ENCODE assay signal across 24 cellular contexts in the genomic region with DNA sequence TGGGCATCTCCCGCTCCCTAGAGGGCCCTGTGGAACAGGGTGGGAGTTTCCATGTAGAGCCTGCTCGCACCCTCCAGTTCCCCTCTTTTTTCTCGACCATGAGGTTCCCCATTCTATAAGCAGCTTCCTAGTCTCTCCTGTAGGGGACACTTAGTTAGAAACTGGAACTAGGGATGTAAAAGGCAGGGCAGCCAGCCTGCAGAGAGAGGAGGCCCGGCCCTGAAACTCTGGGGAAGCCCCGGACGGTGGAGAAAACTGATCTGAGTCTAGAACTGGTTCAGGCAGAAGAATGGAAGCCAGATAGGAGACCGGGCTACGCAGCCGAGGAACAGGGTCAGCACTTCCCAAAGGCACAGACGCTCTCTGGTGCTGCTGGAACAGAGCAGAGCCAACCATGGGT. TPM values are rescaled to one million over a fixed set of nuclear protein-coding genes. Genes with fewer than 3 reads are reported as not detected.
DNase-seq lines count a peak whose midpoint lies in the region; ATAC-seq, FAIRE-seq and TF ChIP-seq lines count a peak whose summit lies in the region.
"Had no signal": no experiment of that assay in that cellular context is flagged by ENCODE, and none has a peak within 500 bp of the region (broad histone marks: within the 10 kb centered on the region; RNA-seq: fewer than 3 reads in every experiment).

No MANE protein-coding gene starts in this region.

- FAIRE-seq in GM12878 (lab: Jason Lieb, UNC): no peak
- FAIRE-seq: bronchial epithelial cell had no signal

- TF ChIP-seq EP300 in GM12878 (IDR thresholded peaks at IDR 0.05; ENCODE audit: borderline replicate concordance in 1 of 2, control insufficient read depth in 1 of 2, low read depth in 2 of 2, low read length in 2 of 2): no peak

- H4K20me1 ChIP-seq in GM12878 (ENCODE audit: control insufficient read depth, insufficient read depth): no peaks in the 10 kb centered on the region

- no peak overlapping the region for H3K9ac ChIP-seq in GM12878 (ENCODE audit: control insufficient read depth, insufficient read depth, low read length)

- H2AFZ ChIP-seq in GM12878 (ENCODE audit: control insufficient read depth, low read depth, low read length): no peak overlapping the region

- peaks cover 11% of the 10 kb centered on the region for H3K4me1 Mint-ChIP-seq in activated naive CD8-positive, alpha-beta T cell treated with anti-CD3 and anti-CD28 coated beads, Interleukin-2, amount 50 U/mL, for 24 hours
- H3K4me1 Mint-ChIP-seq in activated naive CD8-positive, alpha-beta T cell treated with anti-CD3 and anti-CD28 coated beads for 36 hours: no peaks in the 10 kb centered on the region
- H3K4me1 Mint-ChIP-seq in stimulated activated naive B cell treated with anti-CD40 and anti-IgM and Interleukin-4, amounts not matched to agents 10 μg/mL and 1 μg/mL and 100 μg/mL, for 72 hours: peaks cover 40 to 41% of the 10 kb centered on the region in 2 donors

- SMC1A ChIA-PET in GM12878 (lab: Charles Lee; ENCODE audit: uncharacterized antibody, unreplicated experiment): interaction anchor here (0.9 to 4.5 kb wide), 4 partner anchors 24 to 44 kb away, joined by 3 to 25 read pairs (median 5); no protein-coding TSS in a partner anchor

- H3K36me3 ChIP-seq in GM12878 (ENCODE audit: control insufficient read depth in 2 of 2, insufficient read depth in 2 of 2, low read length in 1 of 2) (peaks cover 37 to 44% of the 10 kb centered on the region in 2 experiments), esophagus squamous epithelium (peaks cover 0 to 62% (median 0%) of the 10 kb centered on the region in 3 donors), ascending aorta (no peaks in the 10 kb centered on the region)

- no peak for DNase-seq in activated naive CD8-positive, alpha-beta T cell treated with anti-CD3 and anti-CD28 coated beads, Interleukin-2, amount 50 U/mL, for 24 hours
- no peak for DNase-seq in activated naive CD8-positive, alpha-beta T cell treated with anti-CD3 and anti-CD28 coated beads for 36 hours
- no peak for DNase-seq in GM12878 (ENCODE audit: low read depth, low spot score)
- no peak for DNase-seq in stimulated activated naive B cell treated with anti-CD40 and anti-IgM and Interleukin-4, amounts not matched to agents 10 μg/mL and 1 μg/mL and 100 μg/mL, for 72 hours
- DNase-seq in esophagus squamous epithelium (lab: John Stamatoyannopoulos, UW): no peak
- DNase-seq in ascending aorta (ENCODE audit: low spot score in 2 of 2): no peak
- DNase-seq in activated CD4-positive, alpha-beta T cell treated with anti-CD3 and anti-CD28 coated beads, Interleukin-2, amount 50 U/mL, for 4 hours: no peak
- DNase-seq: ACHN; activated CD8-positive, alpha-beta memory T cell treated with anti-CD3 and anti-CD28 coated beads for 24 hours; CD4-positive, alpha-beta memory T cell; DMS53; dorsolateral prefrontal cortex; left ventricle myocardium inferior; NCI-H2029; NCI-H446; stomach; T-helper 1 cell had no signal

- H3K27me3 ChIP-seq in GM12878 (replicated peaks in 1 of 2; ENCODE audit: control insufficient read depth in 2 of 2, insufficient read depth in 2 of 2, low read length in 1 of 2) (no peaks in the 10 kb centered on the region), esophagus squamous epithelium (no peaks in the 10 kb centered on the region), ascending aorta (no peaks in the 10 kb centered on the region)
- H3K27me3 ChIP-seq: dorsolateral prefrontal cortex, gastroesophageal sphincter, stomach had no signal

- intact Hi-C loops in GM12878 (cut with micrococcal nuclease; ENCODE audit: unreplicated experiment) (loop anchor here (5.0 kb wide), 3 partner anchors 52 to 118 kb away; partner anchors contain the start of gene ATG16L1), esophagus squamous epithelium (cut with DNase I) (no loop called here), ascending aorta (cut with DNase I) (no loop called here)

- POLR2A ChIA-PET in GM12878 (lab: Charles Lee): no interaction called here

- H3K4me3 ChIP-seq in GM12878 (no peak overlapping the region), esophagus squamous epithelium (no peak overlapping the region), ascending aorta (no peak overlapping the region)
- H3K4me3 ChIP-seq: dorsolateral prefrontal cortex, gastroesophageal sphincter, left ventricle myocardium inferior, stomach had no signal

- H3K4me1 ChIP-seq in GM12878 (ENCODE audit: control insufficient read depth, insufficient read depth, low read length) (peaks cover 28% of the 10 kb centered on the region), esophagus squamous epithelium (no peaks in the 10 kb centered on the region), ascending aorta (no peaks in the 10 kb centered on the region)
- H3K4me1 ChIP-seq: gastroesophageal sphincter had no signal

- H3K27ac Mint-ChIP-seq in activated naive CD8-positive, alpha-beta T cell treated with anti-CD3 and anti-CD28 coated beads, Interleukin-2, amount 50 U/mL, for 24 hours: peak overlapping the region; percentile 18
- no peak overlapping the region for H3K27ac Mint-ChIP-seq in activated naive CD8-positive, alpha-beta T cell treated with anti-CD3 and anti-CD28 coated beads for 36 hours
- peak overlapping the region; percentile 80 for H3K27ac Mint-ChIP-seq in stimulated activated naive B cell treated with anti-CD40 and anti-IgM and Interleukin-4, amounts not matched to agents 10 μg/mL and 1 μg/mL and 100 μg/mL, for 72 hours
- H3K27ac Mint-ChIP-seq: activated T-helper 1 cell treated with anti-CD3 and anti-CD28 coated beads, Interleukin-12 subunit alpha, Interleukin-12 subunit beta, Interleukin-2, Interleukin-4 antibody, amounts not matched to agents 30 ng/mL and 10 ng/mL and 1 ng/mL, durations not matched to agents 14 hours and 24 hours and 36 hours; type B pancreatic cell had no signal

- no peak for ATAC-seq in activated naive CD8-positive, alpha-beta T cell treated with anti-CD3 and anti-CD28 coated beads, Interleukin-2, amount 50 U/mL, for 24 hours
- ATAC-seq in HG02588 (IDR thresholded peaks at IDR 0.05; ENCODE audit: unreplicated experiment) (peak; percentile 47), GM12878 (peak; percentile 75)
- peak; percentile 53 to 64 for ATAC-seq in stimulated activated naive B cell treated with anti-CD40 and anti-IgM and Interleukin-4, amounts not matched to agents 10 μg/mL and 1 μg/mL and 100 μg/mL, for 72 hours (replicated peaks)
- ATAC-seq: gastroesophageal sphincter, sciatic nerve had no signal

- TF ChIP-seq POLR2A in GM12878 (IDR thresholded peaks at IDR 0.05; ENCODE audit: low read depth, low read length) (no peak), esophagus squamous epithelium (IDR thresholded peaks at IDR 0.05) (no peak)

- BruUV-seq in GM12878 (replicated peaks; lab: Mats Ljungman, UMichigan): no TSS peak

- no peaks in the 10 kb centered on the region for H3K9me3 Mint-ChIP-seq in activated naive CD8-positive, alpha-beta T cell treated with anti-CD3 and anti-CD28 coated beads, Interleukin-2, amount 50 U/mL, for 24 hours
- H3K9me3 Mint-ChIP-seq in activated naive CD8-positive, alpha-beta T cell treated with anti-CD3 and anti-CD28 coated beads for 36 hours: peaks cover 4% of the 10 kb centered on the region
- H3K9me3 Mint-ChIP-seq in stimulated activated naive B cell treated with anti-CD40 and anti-IgM and Interleukin-4, amounts not matched to agents 10 μg/mL and 1 μg/mL and 100 μg/mL, for 72 hours: peaks cover 4% of the 10 kb centered on the region in 2 donors
- H3K9me3 Mint-ChIP-seq: type B pancreatic cell had no signal

- TF ChIP-seq RAD21 in GM12878 (IDR thresholded peaks at IDR 0.05; ENCODE audit: insufficient read depth, low read depth, low read length): peak; percentile 37

- peaks cover 63% of the 10 kb centered on the region for H3K36me3 Mint-ChIP-seq in activated naive CD8-positive, alpha-beta T cell treated with anti-CD3 and anti-CD28 coated beads, Interleukin-2, amount 50 U/mL, for 24 hours (ENCODE audit: low read depth)
- peaks cover 52% of the 10 kb centered on the region for H3K36me3 Mint-ChIP-seq in activated naive CD8-positive, alpha-beta T cell treated with anti-CD3 and anti-CD28 coated beads for 36 hours
- peaks cover 65 to 78% of the 10 kb centered on the region in 2 donors for H3K36me3 Mint-ChIP-seq in stimulated activated naive B cell treated with anti-CD40 and anti-IgM and Interleukin-4, amounts not matched to agents 10 μg/mL and 1 μg/mL and 100 μg/mL, for 72 hours

- TF ChIP-seq CTCF in GM12878 (IDR thresholded peaks at IDR 0.05 in 2 of 3, conservative IDR thresholded peaks at IDR 0.05 in 1 of 3; ENCODE audit: control insufficient read depth in 2 of 3, extremely low read depth in 1 of 3, insufficient read depth in 1 of 3, low read depth in 3 of 3, low read length in 3 of 3): 0 out of 6 replicates have a peak, but pooled peaks of 1 of the 3 experiments have one; percentile 24
- TF ChIP-seq CTCF in esophagus squamous epithelium (IDR thresholded peaks at IDR 0.05): no peak
- no peak for TF ChIP-seq CTCF in ascending aorta (IDR thresholded peaks at IDR 0.05)

- peaks cover 7% of the 10 kb centered on the region; the same call in 1 of the 3 replicates for H3K9me3 ChIP-seq in GM12878 (replicated peaks; ENCODE audit: control insufficient read depth, insufficient read depth, low read length)
- peaks cover 0 to 13% (median 6%) of the 10 kb centered on the region in 3 donors for H3K9me3 ChIP-seq in esophagus squamous epithelium
- no peaks in the 10 kb centered on the region for H3K9me3 ChIP-seq in ascending aorta

- CTCF ChIA-PET in GM12878 (lab: Yijun Ruan, JAX): interaction anchor here (1.3 to 2.6 kb wide), 4 partner anchors 14 to 51 kb away, joined by 3 to 12 read pairs (median 6); partner anchors contain the start of gene ATG16L1

- in situ Hi-C loops in GM12878 (cut with MboI): no loop called here

- H3K27ac ChIP-seq in GM12878 (ENCODE audit: control insufficient read depth, insufficient read depth) (peak overlapping the region; percentile 23), esophagus squamous epithelium (no peak overlapping the region), ascending aorta (no peak overlapping the region)
- H3K27ac ChIP-seq: dorsolateral prefrontal cortex, gastroesophageal sphincter, left ventricle myocardium inferior, RWPE1, stomach had no signal

- RAD21 ChIA-PET in GM12878 (lab: Charles Lee; ENCODE audit: unreplicated experiment): interaction anchor here (1.3 kb wide), 1 partner anchor 14 kb away, joined by 3 read pairs; no protein-coding TSS in a partner anchor

- WGBS in GM12878 (ENCODE audit: insufficient coverage, insufficient replicate concordance, low lambda C conversion rate, missing lambda C conversion rate): 49% methylated on average over 10 of the region's 10 CpGs
- 83 to 87% methylated on average over 9 of the region's 10 CpGs for WGBS in esophagus squamous epithelium, 2 donors

- no peak overlapping the region for H3K4me2 ChIP-seq in GM12878 (ENCODE audit: control insufficient read depth, insufficient read depth)

- no peaks in the 10 kb centered on the region; the same call in 1 of the 2 replicates for H3K79me2 ChIP-seq in GM12878 (ENCODE audit: control insufficient read depth, insufficient read depth, low read length)

- H3K4me3 Mint-ChIP-seq in activated naive CD8-positive, alpha-beta T cell treated with anti-CD3 and anti-CD28 coated beads, Interleukin-2, amount 50 U/mL, for 24 hours: no peak overlapping the region
- H3K4me3 Mint-ChIP-seq in activated naive CD8-positive, alpha-beta T cell treated with anti-CD3 and anti-CD28 coated beads for 36 hours: no peak overlapping the region
- no peak overlapping the region for H3K4me3 Mint-ChIP-seq in stimulated activated naive B cell treated with anti-CD40 and anti-IgM and Interleukin-4, amounts not matched to agents 10 μg/mL and 1 μg/mL and 100 μg/mL, for 72 hours
- H3K4me3 Mint-ChIP-seq: activated T-helper 1 cell treated with anti-CD3 and anti-CD28 coated beads, Interleukin-12 subunit alpha, Interleukin-12 subunit beta, Interleukin-2, Interleukin-4 antibody, amounts not matched to agents 30 ng/mL and 10 ng/mL and 1 ng/mL, durations not matched to agents 14 hours and 24 hours and 36 hours; CD4-positive, alpha-beta memory T cell; type B pancreatic cell had no signal

- H3K27me3 Mint-ChIP-seq in activated naive CD8-positive, alpha-beta T cell treated with anti-CD3 and anti-CD28 coated beads, Interleukin-2, amount 50 U/mL, for 24 hours: no peaks in the 10 kb centered on the region
- H3K27me3 Mint-ChIP-seq in activated naive CD8-positive, alpha-beta T cell treated with anti-CD3 and anti-CD28 coated beads for 36 hours: no peaks in the 10 kb centered on the region
- no peaks in the 10 kb centered on the region for H3K27me3 Mint-ChIP-seq in stimulated activated naive B cell treated with anti-CD40 and anti-IgM and Interleukin-4, amounts not matched to agents 10 μg/mL and 1 μg/mL and 100 μg/mL, for 72 hours
- H3K27me3 Mint-ChIP-seq: CD4-positive, alpha-beta memory T cell; type B pancreatic cell had no signal

RNA-seq across cellular contexts. Expression of gene ATG16L1, which starts 51.6 kb away (rescaled TPM):
- 10 to 100 TPM; 23.4 to 26.1 TPM for total RNA-seq in activated naive CD8-positive, alpha-beta T cell treated with anti-CD3 and anti-CD28 coated beads for 36 hours
- 122 and 131 TPM in 2 replicates for total RNA-seq in GM12878 (2013; cell fraction: nucleolus; rRNA removed)
- total RNA-seq in GM12878 (2014; rRNA removed): 16.9 and 20.1 TPM in 2 replicates
- total RNA-seq in GM12878 (2014; rRNA removed; fragmentation: Illumina TruSeq; extraction: Trizol): 16.3 and 17.3 TPM in 2 replicates
- 25.1 and 26.6 TPM in 2 replicates for total RNA-seq in GM12878 (2021)
- 7.6 TPM for polyA plus RNA-seq in GM12878 (2011; ENCODE audit: low read depth)
- polyA plus RNA-seq in GM12878 (2011; rRNA removed): 18.0 and 21.0 TPM in 2 replicates
- 11.5 and 13.3 TPM in 2 replicates for polyA plus RNA-seq in GM12878 (2011; cell fraction: cytosol; rRNA removed)
- 67.9 and 71.7 TPM in 2 replicates for polyA plus RNA-seq in GM12878 (2011; cell fraction: nucleus; rRNA removed)
- polyA plus RNA-seq in GM12878 (2012): 9.9 and 10.7 TPM in 2 replicates
- 13.3 and 13.5 TPM in 2 replicates for polyA plus RNA-seq in GM12878 (2014; fragmentation: Illumina TruSeq; extraction: Trizol)
- 1 to 10 TPM; 5.2 to 7.8 TPM for polyA plus RNA-seq in GM12878 (2014; fragmentation: Nextera tagmentation; extraction: Ambion mirVana)
- 20.6 and 27.5 TPM in 2 replicates for polyA plus RNA-seq in GM12878 (2014; rRNA removed)
- 10 to 100 TPM; 13.8 to 14.9 TPM for polyA plus RNA-seq in GM12878 (2016; fragmentation: Nextera tagmentation; extraction: Ambion mirVana)
- polyA minus RNA-seq in GM12878 (2011; rRNA and poly(A)+ RNA removed): 19.6 and 28.7 TPM in 2 replicates
- 7.0 and 7.4 TPM in 2 replicates for polyA minus RNA-seq in GM12878 (2011; cell fraction: cytosol; rRNA and poly(A)+ RNA removed)
- 31.8 and 58.4 TPM in 2 replicates for polyA minus RNA-seq in GM12878 (2011; cell fraction: nucleus; rRNA and poly(A)+ RNA removed)
- total RNA-seq in esophagus squamous epithelium: 10 to 100 TPM; 12.3 to 38.0 (median 22.8) TPM
- total RNA-seq in ascending aorta: 28.1 TPM
